ENCODE assay signal across 8 cellular contexts in genomic region chr13:46551410-46552301, GRCh38. TPM values are rescaled to one million over a fixed set of nuclear protein-coding genes. Genes with fewer than 3 reads are reported as not detected.
DNase-seq lines count a peak whose midpoint lies in the region; ATAC-seq, FAIRE-seq and TF ChIP-seq lines count a peak whose summit lies in the region.

No MANE protein-coding gene starts in this region.

- H3K4me2 ChIP-seq in HCT116 (ENCODE audit: low read length) (peak overlapping the region; percentile 98), endothelial cell of umbilical vein (ENCODE audit: insufficient read depth, low read length) (peak overlapping the region; percentile 90)

- H3K4me3 ChIP-seq in BE2C (ENCODE audit: low read depth, low read length) (peak overlapping the region; percentile 86), HCT116 (replicated peaks in 1 of 2; ENCODE audit: low read depth in 1 of 2, low read length in 2 of 2) (peak overlapping the region; percentile 88), endothelial cell of umbilical vein (replicated peaks in 1 of 3; ENCODE audit: insufficient read depth in 1 of 3, low read depth in 1 of 3, low read length in 3 of 3) (no peak overlapping the region)

- H3K4me1 ChIP-seq in BE2C (peaks cover 15% of the 10 kb centered on the region), HCT116 (ENCODE audit: control insufficient read depth in 1 of 2, insufficient read depth in 2 of 2, low read length in 2 of 2) (peaks cover 10 to 23% of the 10 kb centered on the region in 2 experiments; a peak in 3 of 4 replicates), endothelial cell of umbilical vein (ENCODE audit: control insufficient read depth, extremely low read depth, insufficient read depth, low read length) (peaks cover 25% of the 10 kb centered on the region)

- H3K79me2 ChIP-seq in HCT116 (ENCODE audit: insufficient read depth, low read length) (peaks cover 34% of the 10 kb centered on the region), endothelial cell of umbilical vein (ENCODE audit: control insufficient read depth, insufficient read depth, low read length) (peaks cover 17% of the 10 kb centered on the region)

- peaks cover 38% of the 10 kb centered on the region for H3K4me1 Mint-ChIP-seq in activated CD8-positive, alpha-beta memory T cell treated with anti-CD3 and anti-CD28 coated beads, Interleukin-2, amount 10 ng/mL, durations not matched to agents 7 days and 5 days

- peak overlapping the region; percentile 78 for H3K4me3 Mint-ChIP-seq in activated CD8-positive, alpha-beta memory T cell treated with anti-CD3 and anti-CD28 coated beads, Interleukin-2, amount 10 ng/mL, durations not matched to agents 7 days and 5 days

- RAD21 ChIA-PET in HCT116 (lab: Charles Lee; ENCODE audit: low non-redundant PET in 1 of 2, low total read pairs in 2 of 2, uncharacterized antibody in 2 of 2, unreplicated experiment in 2 of 2), result no interaction called here

- intact Hi-C loops in HCT116 (cut with micrococcal nuclease) (loop anchor here (1.0 to 5.0 kb wide), 2 partner anchors 51 to 170 kb away; no protein-coding TSS in a partner anchor), endothelial cell of umbilical vein (cut with micrococcal nuclease) (loop anchor here (1.0 to 2.0 kb wide), 5 partner anchors 31 to 170 kb away; no protein-coding TSS in a partner anchor)

- TF ChIP-seq CTCF in BE2C (IDR thresholded peaks at IDR 0.05; ENCODE audit: low read depth, low read length) (peak; percentile 98), HCT116 (IDR thresholded peaks at IDR 0.05 in 2 of 3, conservative IDR thresholded peaks at IDR 0.05 in 1 of 3; ENCODE audit: borderline replicate concordance in 1 of 3, insufficient read depth in 1 of 3, low read depth in 2 of 3, low read length in 2 of 3) (peak; percentile 61 to 95 (median 92)), endothelial cell of umbilical vein (IDR thresholded peaks at IDR 0.05; ENCODE audit: extremely low read depth in 1 of 2, insufficient read depth in 1 of 2, low read depth in 1 of 2, low read length in 2 of 2) (peak; percentile 83 to 84)

- POLR2A ChIA-PET in HCT116 (lab: Charles Lee), result no interaction called here
- POLR2A ChIA-PET in endothelial cell of umbilical vein (lab: Charles Lee), result no interaction called here

- H2AFZ ChIP-seq in HCT116 (ENCODE audit: low read depth, low read length, poor library complexity, severe bottlenecking) (peak overlapping the region; percentile 94), endothelial cell of umbilical vein (ENCODE audit: low read depth, low read length) (no peak overlapping the region)

- no peaks in the 10 kb centered on the region for H3K27me3 ChIP-seq in BE2C
- H3K27me3 ChIP-seq in HCT116 (ENCODE audit: insufficient read depth, low read length), result no peaks in the 10 kb centered on the region
- H3K27me3 ChIP-seq in endothelial cell of umbilical vein (ENCODE audit: control insufficient read depth in 2 of 2, insufficient read depth in 2 of 2, low read length in 2 of 2), result peaks cover 3 to 8% of the 10 kb centered on the region in 2 experiments

- H3K9me2 ChIP-seq in HCT116 (ENCODE audit: insufficient read depth), result no peaks in the 10 kb centered on the region

- H4K20me1 ChIP-seq in HCT116 (ENCODE audit: insufficient read depth) (no peaks in the 10 kb centered on the region), endothelial cell of umbilical vein (replicated peaks; ENCODE audit: control insufficient read depth, extremely low read depth, insufficient read depth, low read length) (no peaks in the 10 kb centered on the region)

- peak overlapping the region; percentile 77 for H3K27ac Mint-ChIP-seq in activated CD8-positive, alpha-beta memory T cell treated with anti-CD3 and anti-CD28 coated beads, Interleukin-2, amount 10 ng/mL, durations not matched to agents 7 days and 5 days

- peak; percentile 89 for DNase-seq in BE2C
- peak; percentile 67 for DNase-seq in HCT116 (ENCODE audit: low read depth, low spot score)
- peak; percentile 63 for DNase-seq in NCI-H748 treated with DMSO at 0.1 percent for 48 hours (lab: John Stamatoyannopoulos, UW)
- peak; percentile 71 for DNase-seq in activated CD8-positive, alpha-beta memory T cell treated with anti-CD3 and anti-CD28 coated beads, Interleukin-2, amount 10 ng/mL, durations not matched to agents 7 days and 5 days
- DNase-seq in endothelial cell of umbilical vein (ENCODE audit: low read depth, low spot score), result peak; percentile 65
- DNase-seq in mucosa of gallbladder (ENCODE audit: low spot score), result peak; percentile 84
- peak; percentile 28 to 32 for DNase-seq in stimulated activated CD8-positive, alpha-beta memory T cell treated with anti-CD3 and anti-CD28 coated beads, Interleukin-4, amount 100 ng/mL, for 1 hour (ENCODE audit: low read depth in 2 of 2, low spot score in 1 of 2)

- TF ChIP-seq RAD21 in HCT116 (IDR thresholded peaks at IDR 0.05; ENCODE audit: low read depth), result peak; percentile 74

- H3K27ac ChIP-seq in HCT116 (ENCODE audit: low read depth, low read length) (no peak overlapping the region), endothelial cell of umbilical vein (ENCODE audit: insufficient read depth, low read depth, low read length) (no peak overlapping the region)

- H3K9me3 ChIP-seq in BE2C, result no peaks in the 10 kb centered on the region
- H3K9me3 ChIP-seq in HCT116 (ENCODE audit: control insufficient read depth in 1 of 2, insufficient read depth in 1 of 2, low read depth in 1 of 2, low read length in 2 of 2), result no peaks in the 10 kb centered on the region
- H3K9me3 ChIP-seq in endothelial cell of umbilical vein (replicated peaks; ENCODE audit: control insufficient read depth, insufficient read depth, low read length), result no peaks in the 10 kb centered on the region

- dilution Hi-C loops in endothelial cell of umbilical vein (cut with MboI; ENCODE audit: extremely low pct_ligation_motif_present, low sequenced_read_pairs), result no loop called here

- CTCF ChIA-PET in HCT116 (lab: Charles Lee) (interaction anchor here (0.7 to 3.2 kb wide), 6 partner anchors 10 to 171 kb away, joined by 3 to 25 read pairs (median 3); no protein-coding TSS in a partner anchor), endothelial cell of umbilical vein (lab: Charles Lee) (interaction anchor here (0.6 to 6.2 kb wide), 42 partner anchors 10 to 341 kb away, joined by 3 to 204 read pairs (median 4); no protein-coding TSS in a partner anchor)
- CTCF ChIA-PET in activated CD8-positive, alpha-beta memory T cell treated with anti-CD3 and anti-CD28 coated beads, Interleukin-2, amount 10 ng/mL, durations not matched to agents 7 days and 5 days (lab: Charles Lee), result interaction anchor here (0.6 to 2.8 kb wide), 50 partner anchors 9 to 343 kb away, joined by 3 to 64 read pairs (median 4); no protein-coding TSS in a partner anchor

- H3K9me1 ChIP-seq in endothelial cell of umbilical vein (replicated peaks; ENCODE audit: control insufficient read depth, extremely low read depth, insufficient read depth, low read length), result no peaks in the 10 kb centered on the region

- H3K36me3 ChIP-seq in BE2C (no peaks in the 10 kb centered on the region; the same call in 1 of the 2 replicates), HCT116 (ENCODE audit: control insufficient read depth in 1 of 2, insufficient read depth in 2 of 2, low read length in 2 of 2) (no peaks in the 10 kb centered on the region), endothelial cell of umbilical vein (ENCODE audit: control insufficient read depth in 2 of 2, extremely low read depth in 1 of 2, insufficient read depth in 2 of 2, low read length in 2 of 2) (no peaks in the 10 kb centered on the region)

- peak; percentile 59 for ATAC-seq in HCT116
- no peak for ATAC-seq in activated CD8-positive, alpha-beta memory T cell treated with anti-CD3 and anti-CD28 coated beads, Interleukin-2, amount 10 ng/mL, durations not matched to agents 7 days and 5 days
- no peak for ATAC-seq in HG03025 (IDR thresholded peaks at IDR 0.05; ENCODE audit: low FRiP score, unreplicated experiment)

- H3K36me3 Mint-ChIP-seq in activated CD8-positive, alpha-beta memory T cell treated with anti-CD3 and anti-CD28 coated beads, Interleukin-2, amount 10 ng/mL, durations not matched to agents 7 days and 5 days, result no peaks in the 10 kb centered on the region

- FAIRE-seq in endothelial cell of umbilical vein (lab: Jason Lieb, UNC), result peak; percentile 79

- no peak overlapping the region for H3K9ac ChIP-seq in HCT116 (ENCODE audit: low read length)
- no peak overlapping the region for H3K9ac ChIP-seq in endothelial cell of umbilical vein (replicated peaks; ENCODE audit: extremely low read depth, insufficient read depth, low read length)

- no TSS peak for BruUV-seq in HCT116 (replicated peaks; lab: Mats Ljungman, UMichigan)
- BruUV-seq in endothelial cell of umbilical vein (replicated peaks; lab: Mats Ljungman, UMichigan), result no TSS peak

- TF ChIP-seq POLR2A in HCT116 (IDR thresholded peaks at IDR 0.05; ENCODE audit: borderline replicate concordance, extremely low read depth, insufficient read depth, insufficient read length) (no peak), endothelial cell of umbilical vein (IDR thresholded peaks at IDR 0.05; ENCODE audit: low read depth, low read length) (no peak)

- no peaks in the 10 kb centered on the region for H3K9me3 Mint-ChIP-seq in activated CD8-positive, alpha-beta memory T cell treated with anti-CD3 and anti-CD28 coated beads, Interleukin-2, amount 10 ng/mL, durations not matched to agents 7 days and 5 days (ENCODE audit: low read depth)

- H3K27me3 Mint-ChIP-seq in activated CD8-positive, alpha-beta memory T cell treated with anti-CD3 and anti-CD28 coated beads, Interleukin-2, amount 10 ng/mL, durations not matched to agents 7 days and 5 days, result peaks cover 10% of the 10 kb centered on the region

TF ChIP-seq in HCT116, 20 proteins besides CTCF, POLR2A, EP300 and RAD21 (continues in another document):
- TF ChIP-seq SIN3A (IDR thresholded peaks at IDR 0.05; ENCODE audit: low read depth) (no peak), SRF (IDR thresholded peaks at IDR 0.05; ENCODE audit: low read depth) (no peak)

TF ChIP-seq in endothelial cell of umbilical vein, 7 proteins besides CTCF, POLR2A, EP300 and RAD21 (continues in another document):
- TF ChIP-seq FOS (IDR thresholded peaks at IDR 0.05; ENCODE audit: borderline replicate concordance, insufficient read depth, low read length), result no peak

RNA-seq across cellular contexts. Expression of gene LRCH1, which starts 1.3 kb away (rescaled TPM):
- polyA plus RNA-seq in BE2C (2012; ENCODE audit: insufficient read depth, insufficient read length, low read depth), result 8.9 TPM
- total RNA-seq in HCT116 (2021; ENCODE audit: unreplicated experiment), result 15.6 TPM
- polyA plus RNA-seq in HCT116 (2012), result 6.1 and 6.9 TPM in 2 replicates
- total RNA-seq in activated CD8-positive, alpha-beta memory T cell treated with anti-CD3 and anti-CD28 coated beads, Interleukin-2, amount 10 ng/mL, durations not matched to agents 7 days and 5 days, result 10 to 100 TPM; 19.8 to 20.9 TPM
- total RNA-seq in endothelial cell of umbilical vein, result 16.5 and 24.0 TPM in 2 replicates
- polyA plus RNA-seq in endothelial cell of umbilical vein, result 4.0 and 5.4 TPM in 2 replicates
- 5.9 and 6.3 TPM in 2 replicates for polyA plus RNA-seq in endothelial cell of umbilical vein (2011; cell fraction: cytosol; rRNA removed)
- 18.1 and 21.6 TPM in 2 replicates for polyA plus RNA-seq in endothelial cell of umbilical vein (2011; cell fraction: nucleus; rRNA removed)
- polyA plus RNA-seq in endothelial cell of umbilical vein (2012), result 5.7 and 8.4 TPM in 2 replicates
- polyA minus RNA-seq in endothelial cell of umbilical vein, result 18.3 and 18.8 TPM in 2 replicates
- 5.9 TPM for polyA minus RNA-seq in endothelial cell of umbilical vein (2011; cell fraction: cytosol; rRNA and poly(A)+ RNA removed)
- 45.9 and 62.8 TPM in 2 replicates for polyA minus RNA-seq in endothelial cell of umbilical vein (2011; cell fraction: nucleus; rRNA and poly(A)+ RNA removed)
- total RNA-seq in mucosa of gallbladder, result 35.6 TPM

Comparison
In these comparisons a context has a peak if more than half of its experiments do, and no peak if none do; other contexts are left out.
1. DNase-seq: peak in every context shown above with its lines; median percentile 89 in BE2C; 84 in mucosa of gallbladder; 71 in activated CD8-positive, alpha-beta memory T cell treated with anti-CD3 and anti-CD28 coated beads, Interleukin-2, amount 10 ng/mL, durations not matched to agents 7 days and 5 days; 67 in HCT116; 65 in endothelial cell of umbilical vein; 63 in NCI-H748 treated with DMSO at 0.1 percent for 48 hours; 30 in stimulated activated CD8-positive, alpha-beta memory T cell treated with anti-CD3 and anti-CD28 coated beads, Interleukin-4, amount 100 ng/mL, for 1 hour.
2. H3K4me3 ChIP-seq: peak in BE2C (single experiment) and HCT116 (2 of 2); none in endothelial cell of umbilical vein (0 of 3).
3. Peak in every context shown above with its lines, with median percentiles within 50 percentile points of each other: CTCF ChIP-seq.